ENCODE assay signal across 25 cellular contexts in genomic region chr7:149293946-149294640, GRCh38. TPM values are rescaled to one million over a fixed set of nuclear protein-coding genes. Genes with fewer than 3 reads are reported as not detected.
DNase-seq lines count a peak whose midpoint lies in the region; ATAC-seq, FAIRE-seq and TF ChIP-seq lines count a peak whose summit lies in the region.
"Had no signal": no experiment of that assay in that cellular context is flagged by ENCODE, and none has a peak within 500 bp of the region (broad histone marks: within the 10 kb centered on the region; RNA-seq: fewer than 3 reads in every experiment).

No MANE protein-coding gene starts in this region.

- H3K4me3 ChIP-seq in right atrium auricular region (no peak overlapping the region), astrocyte (ENCODE audit: insufficient read depth, low read depth, low read length) (no peak overlapping the region), osteoblast (ENCODE audit: insufficient read depth, low read length) (no peak overlapping the region), upper lobe of right lung (no peak overlapping the region)
- H3K4me3 ChIP-seq: GM12878, PC-9 had no signal

- peaks cover 4% of the 10 kb centered on the region for H3K27me3 Mint-ChIP-seq in astrocyte (ENCODE audit: low read depth, unreplicated experiment)
- H3K27me3 Mint-ChIP-seq: IgD-negative memory B cell had no signal

- DNase-seq in Right ventricle myocardium inferior (ENCODE audit: missing footprints), result peak; percentile 64
- no peak for DNase-seq in right atrium auricular region (ENCODE audit: low spot score)
- DNase-seq in astrocyte (ENCODE audit: low read depth), result no peak
- DNase-seq in osteoblast (ENCODE audit: insufficient read length, low spot score, missing footprints), result peak; percentile 62
- peak; percentile 48 for DNase-seq in upper lobe of right lung
- no peak for DNase-seq in middle frontal gyrus (ENCODE audit: extremely low spot score, low spot score)
- DNase-seq in germinal center (ENCODE audit: low spot score), result no peak
- DNase-seq: C1 segment of cervical spinal cord, Caco-2, DMS 273 treated with DMSO at 0.1 percent for 48 hours, DMS79, EL, GDM1, NCI-H1092, NCI-H1417 treated with DMSO at 0.1 percent for 48 hours, NCI-H1694 treated with DMSO at 0.1 percent for 48 hours, NCI-H2081, NCI-H2227 treated with DMSO at 0.1 percent for 48 hours, NCI-H526 treated with DMSO at 0.1 percent for 48 hours, PC-9, Right ventricle myocardium superior had no signal

- no peaks in the 10 kb centered on the region for H3K79me2 ChIP-seq in astrocyte (ENCODE audit: insufficient read depth, low read length)
- no peaks in the 10 kb centered on the region for H3K79me2 ChIP-seq in osteoblast (ENCODE audit: insufficient read depth, low read length)

- H3K27me3 ChIP-seq in right atrium auricular region, result no peaks in the 10 kb centered on the region
- H3K27me3 ChIP-seq in astrocyte (ENCODE audit: insufficient read depth, low read length), result no peaks in the 10 kb centered on the region
- no peaks in the 10 kb centered on the region for H3K27me3 ChIP-seq in osteoblast (ENCODE audit: insufficient read depth, low read length)
- H3K27me3 ChIP-seq in upper lobe of right lung, result no peaks in the 10 kb centered on the region

- H3K4me3 Mint-ChIP-seq in astrocyte (ENCODE audit: unreplicated experiment), result no peak overlapping the region
- H3K4me3 Mint-ChIP-seq: CD8-positive, alpha-beta T cell; IgD-negative memory B cell had no signal

- no peak for FAIRE-seq in astrocyte (lab: Jason Lieb, UNC)
- FAIRE-seq: GM12878 had no signal

- H3K9ac ChIP-seq in astrocyte (ENCODE audit: low read length), result no peak overlapping the region
- H3K9ac ChIP-seq: KMS-11 had no signal

- H3K4me2 ChIP-seq in astrocyte (ENCODE audit: low read length) (no peak overlapping the region), osteoblast (ENCODE audit: insufficient read depth, low read length) (no peak overlapping the region)
- H3K4me2 ChIP-seq: KMS-11, PC-9 had no signal

- TF ChIP-seq CTCF in right atrium auricular region (IDR thresholded peaks at IDR 0.05) (no peak), astrocyte (IDR thresholded peaks at IDR 0.05; ENCODE audit: insufficient read depth, low read depth, low read length) (no peak), osteoblast (IDR thresholded peaks at IDR 0.05; ENCODE audit: extremely low read depth, low read depth, low read length) (no peak), upper lobe of right lung (IDR thresholded peaks at IDR 0.05) (no peak)

- H3K4me1 ChIP-seq in right atrium auricular region, result no peaks in the 10 kb centered on the region
- H3K4me1 ChIP-seq in astrocyte (ENCODE audit: insufficient read depth, low read length), result no peaks in the 10 kb centered on the region
- H3K4me1 ChIP-seq in osteoblast (ENCODE audit: insufficient read depth, low read length), result no peaks in the 10 kb centered on the region
- H3K4me1 ChIP-seq in upper lobe of right lung, result no peaks in the 10 kb centered on the region
- H3K4me1 ChIP-seq: Caco-2 had no signal

- H3K27ac ChIP-seq in right atrium auricular region, result no peak overlapping the region
- H3K27ac ChIP-seq in astrocyte (ENCODE audit: low read depth, low read length), result no peak overlapping the region
- H3K27ac ChIP-seq in osteoblast (ENCODE audit: low read depth, low read length), result no peak overlapping the region
- H3K27ac ChIP-seq in upper lobe of right lung, result no peak overlapping the region
- H3K27ac ChIP-seq: KMS-11, PC-9 had no signal

- intact Hi-C loops in Right ventricle myocardium inferior (cut with DNase I) (no loop called here), upper lobe of right lung (cut with DNase I) (no loop called here)

- H2AFZ ChIP-seq in astrocyte (ENCODE audit: low read depth, low read length), result no peak overlapping the region
- no peak overlapping the region for H2AFZ ChIP-seq in osteoblast (ENCODE audit: low read length)
- H2AFZ ChIP-seq: PC-9 had no signal

- H3K9me3 ChIP-seq in right atrium auricular region, result no peaks in the 10 kb centered on the region
- H3K9me3 ChIP-seq in astrocyte (ENCODE audit: insufficient read depth, low read depth, low read length), result no peaks in the 10 kb centered on the region
- no peaks in the 10 kb centered on the region for H3K9me3 ChIP-seq in osteoblast (ENCODE audit: low read depth, low read length)
- H3K9me3 ChIP-seq in upper lobe of right lung, result no peaks in the 10 kb centered on the region
- H3K9me3 ChIP-seq: Caco-2 had no signal

- peaks cover 18% of the 10 kb centered on the region for H3K36me3 Mint-ChIP-seq in astrocyte (ENCODE audit: low read depth, unreplicated experiment)

- ATAC-seq in Right ventricle myocardium inferior (no peak), upper lobe of right lung (no peak)
- ATAC-seq: CD8-positive, alpha-beta T cell; GM12878 had no signal

- peaks cover 5% of the 10 kb centered on the region for H3K9me3 Mint-ChIP-seq in astrocyte (ENCODE audit: unreplicated experiment)
- H3K9me3 Mint-ChIP-seq: CD8-positive, alpha-beta T cell had no signal

- no peaks in the 10 kb centered on the region for H3K4me1 Mint-ChIP-seq in astrocyte (ENCODE audit: low read depth, unreplicated experiment)

- peaks cover 8% of the 10 kb centered on the region for H3K36me3 ChIP-seq in right atrium auricular region
- H3K36me3 ChIP-seq in astrocyte (ENCODE audit: insufficient read depth, low read length), result no peaks in the 10 kb centered on the region
- peaks cover 24% of the 10 kb centered on the region for H3K36me3 ChIP-seq in osteoblast (ENCODE audit: insufficient read depth, low read length)
- H3K36me3 ChIP-seq in upper lobe of right lung, result peaks cover 5% of the 10 kb centered on the region

- H3K27ac Mint-ChIP-seq in astrocyte (ENCODE audit: unreplicated experiment), result peak overlapping the region; percentile 12
- H3K27ac Mint-ChIP-seq: CD8-positive, alpha-beta T cell had no signal

- H4K20me1 ChIP-seq in astrocyte (ENCODE audit: insufficient read depth, low read length) (no peaks in the 10 kb centered on the region), osteoblast (ENCODE audit: insufficient read depth, low read length) (no peaks in the 10 kb centered on the region)

RNA-seq across cellular contexts. Expression of gene ZNF783, which starts 32.1 kb away (rescaled TPM):
- total RNA-seq in Right ventricle myocardium inferior (4.3 TPM), right atrium auricular region (1 to 10 TPM; 3.7 to 5.1 TPM), astrocyte (10.6 and 11.2 TPM in 2 replicates), osteoblast (13.3 and 13.4 TPM in 2 replicates), upper lobe of right lung (18.8 TPM)

RNA-seq across cellular contexts. Expression of gene ZNF212, which starts 54.6 kb away (rescaled TPM):
- total RNA-seq in Right ventricle myocardium inferior (4.8 TPM), right atrium auricular region (1 to 10 TPM; 2.5 to 3.0 TPM), astrocyte (8.2 and 8.7 TPM in 2 replicates), osteoblast (8.5 and 9.0 TPM in 2 replicates), upper lobe of right lung (10.2 TPM)

Comparison
In these comparisons a context has a peak if more than half of its experiments do, and no peak if none do; other contexts are left out.
1. DNase-seq: peak in Right ventricle myocardium inferior (single experiment), osteoblast (single experiment) and upper lobe of right lung (single experiment); none in right atrium auricular region (single experiment), astrocyte (single experiment), middle frontal gyrus (single experiment) and germinal center (single experiment).